8 cellular contexts compared by ENCODE assay signal in the genomic region with DNA sequence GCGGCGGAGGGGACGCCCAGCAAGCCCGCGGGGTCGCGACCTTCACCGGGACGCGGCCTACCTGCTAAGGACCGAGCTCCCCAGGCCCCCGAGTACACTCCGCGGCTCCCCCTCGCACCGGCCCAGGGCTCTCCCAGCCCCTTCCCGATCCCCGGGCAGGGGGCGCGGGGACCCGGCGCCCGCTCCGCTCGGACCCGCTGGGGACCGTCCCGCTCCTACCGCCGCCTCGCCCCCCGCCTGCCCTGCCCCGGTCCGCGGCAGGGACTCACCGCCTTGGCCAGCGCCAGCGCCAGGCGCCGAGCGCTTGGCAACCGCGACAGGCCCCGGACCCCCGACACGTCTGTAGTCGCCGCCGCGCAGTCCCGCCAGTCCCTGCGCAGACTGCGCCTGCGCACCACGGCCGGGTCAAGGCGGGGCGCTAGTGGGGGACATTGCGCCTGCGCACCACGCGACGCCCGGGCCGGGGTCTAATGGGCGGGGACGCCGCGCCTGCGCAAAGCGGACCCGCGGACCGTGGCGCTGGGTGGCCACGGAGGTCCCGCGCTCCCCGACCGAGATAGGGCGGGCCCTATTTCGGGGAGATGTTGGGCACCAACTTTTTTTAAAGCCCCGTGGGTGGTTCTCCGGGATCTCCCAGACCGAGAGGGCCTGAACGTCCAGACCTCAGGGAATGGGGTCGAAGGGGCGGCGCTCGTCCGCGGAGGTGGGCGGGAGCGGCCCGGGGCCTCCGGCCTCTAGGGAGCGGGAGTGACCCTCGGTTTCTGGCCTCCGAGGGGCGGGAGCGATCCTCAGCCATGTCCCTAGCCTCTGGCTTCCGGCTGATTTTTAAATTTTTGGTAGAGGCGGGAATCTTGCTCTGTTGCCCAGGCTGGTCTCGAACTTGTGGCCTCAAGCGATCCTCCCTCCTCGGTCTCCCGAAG.
DNase-seq lines count a peak whose midpoint lies in the region; ATAC-seq and TF ChIP-seq lines count a peak whose summit lies in the region.
"Not testable (repeated sequence)": the region's sequence is repeated elsewhere in the genome, so short reads cannot be mapped to it uniquely, and the experiment has no call there.

No MANE protein-coding gene starts in this region.

- H3K27me3 Mint-ChIP-seq in memory B cell: not testable (repeated sequence)

- not testable (repeated sequence) for H3K9me3 Mint-ChIP-seq in memory B cell

- not testable (repeated sequence) for H3K36me3 Mint-ChIP-seq in memory B cell

- CTCF ChIA-PET in AG04449 (lab: Yijun Ruan, JAX): not testable (repeated sequence)

- not testable (repeated sequence) for DNase-seq in AG04449 (ENCODE audit: low read depth, low spot score)
- DNase-seq in activated T-helper 1 cell treated with Interleukin-2 at 50 U/mL for 16 hours (ENCODE audit: low read depth) (peak; percentile 92), memory B cell (ENCODE audit: low spot score in 2 of 2) (peak; percentile 94 to 98)
- peak; percentile 94 for DNase-seq in stimulated activated CD4-positive, alpha-beta T cell treated with anti-CD3 and anti-CD28 coated beads, Interleukin-1b, Interleukin-23, amount 100 ng/mL, for 48 hours

- H3K4me3 Mint-ChIP-seq in memory B cell: peak overlapping the region; percentile 79

- H3K4me3 ChIP-seq in AG04449 (ENCODE audit: low read depth, low read length) (peak overlapping the region; percentile 65), esophagus (ENCODE audit: low read depth in 1 of 2, low read length in 2 of 2) (peak overlapping the region; percentile 55 to 70)

- peak; percentile 80 for ATAC-seq in HG02973 (IDR thresholded peaks at IDR 0.05; ENCODE audit: unreplicated experiment)
- ATAC-seq in memory B cell (ENCODE audit: low read depth): peak; percentile 92

- H3K4me1 Mint-ChIP-seq in memory B cell: not testable (repeated sequence)

- not testable (repeated sequence) for H3K4me1 ChIP-seq in esophagus (ENCODE audit: control insufficient read depth in 2 of 2, insufficient read depth in 2 of 2, low read length in 1 of 2)

- TF ChIP-seq CTCF in AG04449 (IDR thresholded peaks at IDR 0.05; ENCODE audit: insufficient read depth, low read length, missing control alignments): not testable (repeated sequence)

- H3K27me3 ChIP-seq in esophagus (ENCODE audit: control insufficient read depth in 1 of 2, insufficient read depth in 2 of 2, low read length in 2 of 2): not testable (repeated sequence)

- H3K27ac ChIP-seq in esophagus (ENCODE audit: low read depth in 2 of 2, low read length in 1 of 2): peak overlapping the region; percentile 59 to 71

- TF ChIP-seq POLR2A in GM18951 (IDR thresholded peaks at IDR 0.05; ENCODE audit: extremely low read depth, insufficient read depth, insufficient read length): peak; percentile 71

- POLR2A ChIA-PET in AG04449 (lab: Yijun Ruan, JAX): not testable (repeated sequence)

- not testable (repeated sequence) for H3K9me3 ChIP-seq in esophagus (ENCODE audit: control insufficient read depth in 2 of 2, insufficient read depth in 1 of 2, low read depth in 1 of 2, low read length in 1 of 2)

- H3K36me3 ChIP-seq in esophagus (ENCODE audit: control insufficient read depth in 2 of 2, insufficient read depth in 2 of 2, low read length in 1 of 2): not testable (repeated sequence)

- peak overlapping the region; percentile 63 for H3K27ac Mint-ChIP-seq in memory B cell

- 1% methylated on average over 56 to 91 of the region's 107 CpGs for WGBS in esophagus, 2 donors

- in situ Hi-C loops in GM18951 (cut with MboI; ENCODE audit: low sequenced_read_pairs, unreplicated experiment): loop anchor here (25.0 kb wide), 1 partner anchor 1622 kb away; no protein-coding TSS in a partner anchor

TF ChIP-seq in PFSK-1, 5 proteins besides CTCF, POLR2A, EP300 and RAD21:
- TF ChIP-seq POLR2AphosphoS5 (IDR thresholded peaks at IDR 0.05; ENCODE audit: low read depth, low read length): peak; percentile 54
TF ChIP-seq in PFSK-1: peak in this region for 1; not testable (repeated sequence) for 4.
